ENCODE assay signal across 1 cellular context in the genomic region with DNA sequence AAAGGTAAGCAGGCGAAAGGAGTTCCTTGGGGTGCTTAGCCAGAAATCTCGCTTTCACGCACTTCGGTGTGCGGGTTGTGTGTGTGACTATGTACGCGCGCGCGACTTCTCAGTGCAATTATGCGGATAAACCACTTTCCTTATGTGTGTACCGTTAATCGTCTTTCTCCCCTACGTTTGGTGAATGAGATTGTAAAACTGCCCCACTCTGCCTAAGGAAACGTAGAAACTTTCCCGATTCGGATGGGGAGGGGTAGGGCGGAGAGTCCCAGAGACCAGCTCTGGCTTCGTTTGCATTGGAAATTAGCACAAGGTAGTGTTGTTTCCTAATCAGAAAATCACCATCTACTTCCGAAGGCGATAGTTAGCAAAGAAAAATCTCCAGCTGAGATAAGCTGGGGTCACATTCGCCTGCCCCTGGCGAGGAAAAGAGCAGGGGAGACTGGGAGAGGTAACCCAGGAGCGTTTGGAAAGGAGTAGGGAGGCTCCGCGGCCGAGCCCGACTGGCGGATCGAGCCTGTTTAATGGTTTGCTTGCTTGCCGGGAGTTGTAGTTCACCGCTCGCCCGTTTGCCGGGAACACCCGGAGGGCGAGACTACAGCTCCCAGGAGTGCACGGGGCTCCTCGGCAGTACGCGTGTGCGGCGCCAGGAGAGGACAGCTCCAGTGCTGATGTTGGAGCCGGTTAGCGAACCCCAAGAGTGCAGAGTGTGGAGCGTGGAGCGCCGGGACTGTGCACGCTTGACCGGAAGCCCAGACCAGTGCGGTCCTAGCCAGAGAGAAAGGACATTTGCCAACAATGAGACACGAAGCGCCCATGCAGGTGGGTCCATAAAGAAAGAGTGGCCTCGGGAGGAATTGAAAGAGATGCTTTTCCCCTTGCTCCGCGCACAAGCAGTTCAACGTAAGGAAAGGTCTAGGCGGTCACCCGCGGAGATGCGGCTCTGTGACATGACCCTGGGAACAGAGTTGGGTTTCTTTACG.
A peak's percentile ranks its signal among the peaks of the same experiment; 100 is the strongest.
TF ChIP-seq lines count a peak whose summit lies in the region.

RAB3C (plus strand) TSS at position 665 of the 983 bp plus-strand sequence; CDS start at position 799, 134 bp downstream.

TF ChIP-seq in GM12878, 131 proteins besides CTCF, POLR2A, EP300 and RAD21 (continued from another document):
- no peak for TF ChIP-seq SPI1 (IDR thresholded peaks at IDR 0.05; ENCODE audit: borderline replicate concordance, insufficient read depth, low read depth, low read length)
- TF ChIP-seq SIX5 (IDR thresholded peaks at IDR 0.05; ENCODE audit: low read depth, low read length, severe bottlenecking), result peak; percentile 79
- no peak for TF ChIP-seq BCL11A (IDR thresholded peaks at IDR 0.05; ENCODE audit: low read depth, low read length)
- 0 out of 2 replicates have a peak, but pooled peaks have one; percentile 32 for TF ChIP-seq ATF3 (IDR thresholded peaks at IDR 0.05; ENCODE audit: borderline replicate concordance, extremely low read depth, low read depth, low read length)
- TF ChIP-seq ZNF384 (IDR thresholded peaks at IDR 0.05; ENCODE audit: borderline replicate concordance, low read depth, low read length), result no peak
- peak; percentile 70 for TF ChIP-seq CREM (IDR thresholded peaks at IDR 0.05; ENCODE audit: low read depth)
